In the genomic region with DNA sequence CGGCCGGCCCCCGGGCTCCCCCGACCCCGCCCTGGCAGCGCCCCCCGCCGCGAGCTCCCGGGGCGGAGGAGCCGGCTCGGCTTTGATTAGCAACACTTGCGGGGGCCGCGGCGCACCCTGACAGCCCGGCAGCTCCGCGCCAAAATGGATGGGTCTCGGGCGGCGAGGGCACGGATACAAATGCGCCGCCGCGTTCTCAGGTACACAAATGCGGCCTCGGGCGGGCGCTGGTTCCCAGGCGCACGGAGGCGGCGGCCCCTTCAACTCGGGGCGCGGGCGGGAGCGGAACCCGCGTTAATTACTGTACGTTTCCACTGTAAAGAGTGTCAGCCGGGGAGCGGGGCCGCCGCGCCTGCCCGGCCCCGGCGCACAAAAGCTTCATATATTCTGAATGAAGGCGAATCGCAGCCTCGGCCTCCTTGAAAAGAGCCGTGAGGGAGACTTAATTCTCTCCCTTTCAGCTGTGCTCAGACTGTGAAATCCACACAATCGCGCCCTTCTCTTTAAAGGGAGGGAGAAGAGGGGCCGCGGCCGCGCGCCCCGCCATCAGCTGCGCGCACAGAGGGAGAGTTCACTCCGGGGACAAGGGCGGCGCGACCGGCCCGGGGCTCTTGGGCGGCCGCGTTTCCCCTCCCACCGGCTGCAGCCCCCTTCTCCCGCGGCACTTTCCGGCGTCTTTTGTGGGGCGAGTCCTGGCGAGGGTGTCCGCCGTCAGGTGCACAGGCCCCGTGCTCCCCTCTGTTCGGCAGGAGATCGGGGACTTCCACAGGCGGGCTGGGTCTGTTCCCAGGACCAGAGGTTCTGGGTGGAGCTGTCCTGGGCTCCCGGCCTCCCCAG, we compare ENCODE assay signal across 1 cellular context.
TF ChIP-seq lines count a peak whose summit lies in the region.

No MANE protein-coding gene starts in this region.

TF ChIP-seq in IMR-90, 13 proteins besides CTCF, POLR2A, EP300 and RAD21 (continued from another document):
- TF ChIP-seq MAZ (IDR thresholded peaks at IDR 0.05; ENCODE audit: borderline replicate concordance, low read depth, low read length) = no peak
- no peak for TF ChIP-seq RFX5 (IDR thresholded peaks at IDR 0.05; ENCODE audit: low read depth, low read length)
- TF ChIP-seq ELK1 (IDR thresholded peaks at IDR 0.05; ENCODE audit: borderline replicate concordance, low read depth, low read length) = no peak
TF ChIP-seq in IMR-90: peak in this region for 0.
